Comparison of ENCODE assay signal across 8 cellular contexts in the genomic region with DNA sequence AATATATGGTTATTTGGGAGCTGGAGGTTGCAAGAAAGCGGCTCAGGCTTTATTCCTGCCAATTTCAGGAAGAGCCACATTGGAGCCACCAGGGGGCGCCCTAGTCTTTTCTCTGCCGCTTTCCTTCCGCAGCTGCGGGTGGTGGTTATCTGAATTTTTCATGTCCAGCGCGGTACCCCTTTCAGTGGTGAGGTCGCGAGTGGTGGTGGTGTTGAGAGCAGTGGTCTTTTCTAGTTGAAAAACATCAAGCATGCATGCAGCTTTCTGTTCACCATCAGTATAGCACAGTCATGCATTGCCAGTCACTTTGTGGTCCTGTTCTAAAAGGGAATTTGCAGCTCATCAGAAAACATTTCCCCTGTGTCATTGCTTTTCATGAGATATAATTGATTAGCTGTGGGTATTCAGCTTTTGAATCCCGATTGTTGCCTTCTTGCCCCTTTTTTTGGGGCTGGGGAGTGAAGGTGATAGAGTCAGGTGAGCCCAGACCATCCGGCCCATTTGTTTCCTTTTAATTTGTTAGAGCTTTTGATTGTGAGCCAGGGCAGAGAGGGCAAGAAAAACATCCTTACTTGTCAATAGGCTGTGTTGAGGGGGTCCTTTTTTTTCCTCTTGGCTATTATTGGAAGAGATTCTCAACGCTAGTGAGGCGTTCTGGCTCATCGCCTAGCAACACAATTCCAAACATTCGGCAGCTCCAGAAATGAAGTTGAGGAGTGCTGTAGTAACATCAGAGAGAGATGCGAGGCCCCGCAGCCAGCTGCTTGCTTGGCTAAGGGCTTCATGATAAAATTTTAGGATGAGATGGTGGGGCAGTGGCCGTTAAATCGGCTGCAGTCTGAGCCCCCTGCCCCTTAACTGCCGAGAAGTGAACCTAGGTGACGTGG.
DNase-seq lines count a peak whose midpoint lies in the region; ATAC-seq, FAIRE-seq and TF ChIP-seq lines count a peak whose summit lies in the region.

No MANE protein-coding gene starts in this region.

- peaks cover 0 to 2% (median 0%) of the 10 kb centered on the region in 5 experiments for H3K9me3 Mint-ChIP-seq in brain

- peak; percentile 26 for FAIRE-seq in TTC549 (lab: Jason Lieb, UNC)

- DNase-seq in GM03348 (ENCODE audit: low spot score) (peak; percentile 78), NCI-H146 (lab: John Stamatoyannopoulos, UW) (peak; percentile 70), iPS-NIHi11 (ENCODE audit: low spot score) (peak; percentile 71)
- DNase-seq in stimulated activated CD4-positive, alpha-beta T cell treated with anti-CD3 and anti-CD28 coated beads, Interleukin-12 subunit alpha, Interleukin-12 subunit beta, amount 100 ng/mL, for 4 hours = peak; percentile 68

- H3K36me3 Mint-ChIP-seq in brain = no peaks in the 10 kb centered on the region

- TF ChIP-seq CTCF in brain (conservative IDR thresholded peaks at IDR 0.05) = peak; percentile 97

- ATAC-seq in GM19463 (IDR thresholded peaks at IDR 0.05; ENCODE audit: unreplicated experiment) (no peak), HG03354 (IDR thresholded peaks at IDR 0.05; ENCODE audit: poor library complexity, severe bottlenecking, unreplicated experiment) (no peak)

- peak overlapping the region; percentile 69 to 88 (median 84) for H3K27ac Mint-ChIP-seq in brain

- H3K4me1 Mint-ChIP-seq in brain = peaks cover 73% of the 10 kb centered on the region

- H3K4me3 Mint-ChIP-seq in brain = peak overlapping the region; percentile 57 to 85 (median 77)

- peaks cover 8% of the 10 kb centered on the region for H3K27me3 Mint-ChIP-seq in brain
